ENCODE assay signal across 8 cellular contexts in the genomic region with DNA sequence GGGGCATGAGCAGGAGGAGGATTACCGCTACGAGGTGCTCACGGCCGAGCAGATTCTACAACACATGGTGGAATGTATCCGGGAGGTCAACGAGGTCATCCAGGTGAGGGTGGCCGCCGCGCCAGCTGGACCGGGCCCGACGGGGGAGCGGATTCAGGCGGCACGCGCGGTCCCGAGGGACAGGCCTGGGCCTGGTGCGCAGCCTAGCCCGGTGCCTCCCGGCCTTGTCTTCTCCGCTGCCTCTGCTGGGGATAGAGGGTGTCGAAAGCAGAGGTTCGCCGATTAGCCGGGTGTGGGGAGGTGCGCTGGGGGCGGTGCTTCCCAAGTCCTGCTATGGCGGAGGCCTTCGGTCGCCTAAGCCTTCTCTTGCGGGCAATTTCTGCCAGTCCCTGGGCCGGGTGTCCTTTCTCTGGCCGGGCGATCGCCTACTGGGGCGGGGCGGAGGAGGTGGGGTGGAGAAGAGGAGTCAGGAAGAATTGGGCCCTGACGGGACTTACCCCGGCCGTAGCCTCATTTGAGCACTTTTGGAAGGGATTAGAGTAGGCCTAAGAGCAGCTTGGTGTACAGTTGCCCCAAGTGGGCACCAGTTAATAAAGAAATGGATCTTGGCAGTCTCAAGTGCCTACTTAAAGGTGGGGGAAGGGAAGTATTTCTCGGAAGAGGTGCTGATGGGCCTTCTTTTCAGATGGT. TPM values are rescaled to one million over a fixed set of nuclear protein-coding genes. Genes with fewer than 3 reads are reported as not detected.
DNase-seq lines count a peak whose midpoint lies in the region; ATAC-seq, FAIRE-seq and TF ChIP-seq lines count a peak whose summit lies in the region.

No MANE protein-coding gene starts in this region.

- BruUV-seq in endothelial cell of umbilical vein (replicated peaks; lab: Mats Ljungman, UMichigan): no TSS peak

- H2AFZ ChIP-seq in endothelial cell of umbilical vein (ENCODE audit: low read depth, low read length): peak overlapping the region; percentile 28

- no peak for FAIRE-seq in endothelial cell of umbilical vein (lab: Jason Lieb, UNC)

- H3K36me3 ChIP-seq in BLaER1 (peaks cover 31% of the 10 kb centered on the region), endothelial cell of umbilical vein (ENCODE audit: control insufficient read depth in 2 of 2, extremely low read depth in 1 of 2, insufficient read depth in 2 of 2, low read length in 2 of 2) (peaks cover 3% of the 10 kb centered on the region in 2 experiments)

- dilution Hi-C loops in endothelial cell of umbilical vein (cut with MboI; ENCODE audit: extremely low pct_ligation_motif_present, low sequenced_read_pairs): no loop called here

- H3K9me3 ChIP-seq in BLaER1 (peaks cover 3% of the 10 kb centered on the region; the same call in 1 of the 2 replicates), endothelial cell of umbilical vein (replicated peaks; ENCODE audit: control insufficient read depth, insufficient read depth, low read length) (no peaks in the 10 kb centered on the region)

- ATAC-seq in GM19372 (IDR thresholded peaks at IDR 0.05; ENCODE audit: low read depth, unreplicated experiment) (peak; percentile 23), HG03521 (IDR thresholded peaks at IDR 0.05; ENCODE audit: unreplicated experiment) (peak; percentile 32)

- TF ChIP-seq POLR2A in endothelial cell of umbilical vein (IDR thresholded peaks at IDR 0.05; ENCODE audit: low read depth, low read length): peak; percentile 27

- intact Hi-C loops in endothelial cell of umbilical vein (cut with micrococcal nuclease): loop anchor here (1.0 to 2.0 kb wide), 4 partner anchors 80 to 244 kb away; a partner anchor contains a TSS

- DNase-seq in NOMO-1 treated with dmso at 0.1 percent for 144 hours (lab: John Stamatoyannopoulos, UW; ENCODE audit: unreplicated experiment) (peak; percentile 73), endothelial cell of umbilical vein (ENCODE audit: low read depth, low spot score) (peak; percentile 81), middle frontal gyrus (ENCODE audit: extremely low spot score, low spot score) (peak; percentile 5)
- DNase-seq in activated CD8-positive, alpha-beta memory T cell treated with anti-CD3 and anti-CD28 coated beads, Interleukin-2, amount 50 U/mL, for 24 hours (ENCODE audit: extremely low read depth): peak; percentile 51
- peak; percentile 61 to 63 for DNase-seq in stimulated activated CD8-positive, alpha-beta memory T cell treated with anti-CD3 and anti-CD28 coated beads, Interleukin-2, amount 100 ng/mL, for 48 hours (ENCODE audit: low read depth in 2 of 2)

- H3K9ac ChIP-seq in BLaER1 (peak overlapping the region; percentile 99), endothelial cell of umbilical vein (replicated peaks; ENCODE audit: extremely low read depth, insufficient read depth, low read length) (peak overlapping the region; percentile 99)

- H3K27ac ChIP-seq in BLaER1 (peak overlapping the region; percentile 99), endothelial cell of umbilical vein (ENCODE audit: insufficient read depth, low read depth, low read length) (peak overlapping the region; percentile 97)

- H3K4me2 ChIP-seq in BLaER1: peak overlapping the region; percentile 96
- peak overlapping the region; percentile 94 for H3K4me2 ChIP-seq in endothelial cell of umbilical vein (ENCODE audit: insufficient read depth, low read length)

- peak overlapping the region; percentile 96 for H3K4me3 ChIP-seq in BLaER1
- peak overlapping the region; percentile 94 to 99 (median 99) for H3K4me3 ChIP-seq in endothelial cell of umbilical vein (replicated peaks in 1 of 3; ENCODE audit: insufficient read depth in 1 of 3, low read depth in 1 of 3, low read length in 3 of 3)

- H3K4me1 ChIP-seq in BLaER1 (peaks cover 36% of the 10 kb centered on the region), endothelial cell of umbilical vein (ENCODE audit: control insufficient read depth, extremely low read depth, insufficient read depth, low read length) (peaks cover 27% of the 10 kb centered on the region)

- peaks cover 57% of the 10 kb centered on the region for H3K79me2 ChIP-seq in endothelial cell of umbilical vein (ENCODE audit: control insufficient read depth, insufficient read depth, low read length)

- no peaks in the 10 kb centered on the region for H3K9me1 ChIP-seq in endothelial cell of umbilical vein (replicated peaks; ENCODE audit: control insufficient read depth, extremely low read depth, insufficient read depth, low read length)

- H4K20me1 ChIP-seq in BLaER1 (peaks cover 58% of the 10 kb centered on the region), endothelial cell of umbilical vein (replicated peaks; ENCODE audit: control insufficient read depth, extremely low read depth, insufficient read depth, low read length) (peaks cover 24% of the 10 kb centered on the region)

- POLR2A ChIA-PET in endothelial cell of umbilical vein (lab: Charles Lee): interaction anchor here (0.6 kb wide), 1 partner anchor 208 kb away, joined by 3 read pairs; no protein-coding TSS in a partner anchor

- TF ChIP-seq CTCF in endothelial cell of umbilical vein (IDR thresholded peaks at IDR 0.05; ENCODE audit: extremely low read depth in 1 of 2, insufficient read depth in 1 of 2, low read depth in 1 of 2, low read length in 2 of 2): peak in 1 of 2 donors; percentile 1

- CTCF ChIA-PET in endothelial cell of umbilical vein (lab: Charles Lee): interaction anchor here (0.8 to 2.2 kb wide), 5 partner anchors 11 to 162 kb away, joined by 3 to 7 read pairs (median 5); no protein-coding TSS in a partner anchor

- H3K27me3 ChIP-seq in BLaER1 (no peaks in the 10 kb centered on the region), endothelial cell of umbilical vein (ENCODE audit: control insufficient read depth in 2 of 2, insufficient read depth in 2 of 2, low read length in 2 of 2) (no peaks in the 10 kb centered on the region)

TF ChIP-seq in endothelial cell of umbilical vein, 7 proteins besides CTCF, POLR2A, EP300 and RAD21:
- TF ChIP-seq POLR2AphosphoS5 (IDR thresholded peaks at IDR 0.05; ENCODE audit: insufficient read depth, low read depth, low read length): peak; percentile 18
- TF ChIP-seq EZH2 (IDR thresholded peaks at IDR 0.05; ENCODE audit: borderline replicate concordance, low read depth, low read length, severe bottlenecking): no peak

RNA-seq across cellular contexts. Expression of a gene that starts 0.9 kb away (rescaled TPM):
- 137 and 144 TPM in 2 replicates for total RNA-seq in endothelial cell of umbilical vein
- polyA plus RNA-seq in endothelial cell of umbilical vein: 22.0 and 25.1 TPM in 2 replicates
- 26.6 and 28.5 TPM in 2 replicates for polyA plus RNA-seq in endothelial cell of umbilical vein (2011; cell fraction: cytosol; rRNA removed)
- polyA plus RNA-seq in endothelial cell of umbilical vein (2011; cell fraction: nucleus; rRNA removed): 90.0 and 91.0 TPM in 2 replicates
- polyA plus RNA-seq in endothelial cell of umbilical vein (2012): 58.7 and 59.6 TPM in 2 replicates
- 137 and 150 TPM in 2 replicates for polyA minus RNA-seq in endothelial cell of umbilical vein
- 76.8 TPM for polyA minus RNA-seq in endothelial cell of umbilical vein (2011; cell fraction: cytosol; rRNA and poly(A)+ RNA removed)
- polyA minus RNA-seq in endothelial cell of umbilical vein (2011; cell fraction: nucleus; rRNA and poly(A)+ RNA removed): 124 and 169 TPM in 2 replicates

Comparison
In these comparisons a context has a peak if more than half of its experiments do, and no peak if none do; other contexts are left out.
1. Peak in every context shown above with its lines: DNase-seq, ATAC-seq, H3K4me3 ChIP-seq and H3K27ac ChIP-seq.
2. DNase-seq: peak in every context shown above with its lines; median percentile 81 in endothelial cell of umbilical vein; 73 in NOMO-1 treated with dmso at 0.1 percent for 144 hours; 62 in stimulated activated CD8-positive, alpha-beta memory T cell treated with anti-CD3 and anti-CD28 coated beads, Interleukin-2, amount 100 ng/mL, for 48 hours; 51 in activated CD8-positive, alpha-beta memory T cell treated with anti-CD3 and anti-CD28 coated beads, Interleukin-2, amount 50 U/mL, for 24 hours; 5 in middle frontal gyrus.